8 cellular contexts compared by ENCODE assay signal in genomic region chr17:72030067-72030899, GRCh38.
DNase-seq lines count a peak whose midpoint lies in the region; ATAC-seq, FAIRE-seq and TF ChIP-seq lines count a peak whose summit lies in the region.

No MANE protein-coding gene starts in this region.

- DNase-seq in COR-L47 (lab: John Stamatoyannopoulos, UW) (peak; percentile 47), RCC 7860 (ENCODE audit: low spot score) (peak; percentile 34), chondrocyte (ENCODE audit: low spot score) (no peak), left kidney (ENCODE audit: low read depth, low spot score) (peak; percentile 93), HuH-7 (ENCODE audit: low spot score) (no peak)
- peak in 1 of 2 donors; percentile 48 for DNase-seq in stimulated activated effector memory CD8-positive, alpha-beta T cell treated with anti-CD3 and anti-CD28 coated beads, Interleukin-12 subunit alpha, Interleukin-12 subunit beta, amount 100 ng/mL, for 72 hours (ENCODE audit: low spot score in 2 of 2)

- peak overlapping the region; percentile 80 for H3K4me3 Mint-ChIP-seq in chondrocyte (ENCODE audit: unreplicated experiment)
- H3K4me3 Mint-ChIP-seq in stimulated activated effector memory CD8-positive, alpha-beta T cell treated with anti-CD3 and anti-CD28 coated beads, Interleukin-12 subunit alpha, Interleukin-12 subunit beta, amount 100 ng/mL, for 72 hours = peak overlapping the region; percentile 54

- no peak for FAIRE-seq in RCC 7860 (lab: Jason Lieb, UNC)

- TF ChIP-seq POLR2A in GM19099 (IDR thresholded peaks at IDR 0.05; ENCODE audit: extremely low read depth, insufficient read length, low read depth) = peak; percentile 53

- peaks cover 13% of the 10 kb centered on the region for H3K4me1 Mint-ChIP-seq in chondrocyte (ENCODE audit: low read depth)
- peaks cover 11% of the 10 kb centered on the region for H3K4me1 Mint-ChIP-seq in stimulated activated effector memory CD8-positive, alpha-beta T cell treated with anti-CD3 and anti-CD28 coated beads, Interleukin-12 subunit alpha, Interleukin-12 subunit beta, amount 100 ng/mL, for 72 hours

- no peaks in the 10 kb centered on the region for H3K9me3 Mint-ChIP-seq in chondrocyte (ENCODE audit: low read depth)
- peaks cover 3% of the 10 kb centered on the region for H3K9me3 Mint-ChIP-seq in stimulated activated effector memory CD8-positive, alpha-beta T cell treated with anti-CD3 and anti-CD28 coated beads, Interleukin-12 subunit alpha, Interleukin-12 subunit beta, amount 100 ng/mL, for 72 hours

- no peaks in the 10 kb centered on the region for H3K36me3 Mint-ChIP-seq in chondrocyte (ENCODE audit: low read depth)
- H3K36me3 Mint-ChIP-seq in stimulated activated effector memory CD8-positive, alpha-beta T cell treated with anti-CD3 and anti-CD28 coated beads, Interleukin-12 subunit alpha, Interleukin-12 subunit beta, amount 100 ng/mL, for 72 hours = no peaks in the 10 kb centered on the region

- ATAC-seq in HG03159 (IDR thresholded peaks at IDR 0.05; ENCODE audit: unreplicated experiment) = peak; percentile 79
- peak; percentile 50 for ATAC-seq in stimulated activated effector memory CD8-positive, alpha-beta T cell treated with anti-CD3 and anti-CD28 coated beads, Interleukin-12 subunit alpha, Interleukin-12 subunit beta, amount 100 ng/mL, for 72 hours

- H3K27ac Mint-ChIP-seq in chondrocyte (ENCODE audit: unreplicated experiment) = peak overlapping the region; percentile 81
- no peak overlapping the region for H3K27ac Mint-ChIP-seq in stimulated activated effector memory CD8-positive, alpha-beta T cell treated with anti-CD3 and anti-CD28 coated beads, Interleukin-12 subunit alpha, Interleukin-12 subunit beta, amount 100 ng/mL, for 72 hours

- peak; percentile 75 for TF ChIP-seq CTCF in chondrocyte (IDR thresholded peaks at IDR 0.05)

- H3K27me3 Mint-ChIP-seq in chondrocyte (ENCODE audit: low read depth) = peaks cover 2% of the 10 kb centered on the region

Comparison
In these comparisons a context has a peak if more than half of its experiments do, and no peak if none do; other contexts are left out.
1. DNase-seq: peak in COR-L47 (single experiment), RCC 7860 (single experiment) and left kidney (single experiment); none in chondrocyte (single experiment) and HuH-7 (single experiment).